In genomic region chr6:45647341-45648138, GRCh38 we compare ENCODE assay signal across 1 cellular context.
TF ChIP-seq lines count a peak whose summit lies in the region.

No MANE protein-coding gene starts in this region.

TF ChIP-seq in SK-N-SH treated with all-trans-retinoic acid at 6 μM for 48 hours, 23 proteins besides CTCF, POLR2A, EP300 and RAD21 (continued from another document):
- no peak for TF ChIP-seq PATZ1 (CRISPR knock-in tag; IDR thresholded peaks at IDR 0.05; ENCODE audit: borderline replicate concordance)
TF ChIP-seq in SK-N-SH treated with all-trans-retinoic acid at 6 μM for 48 hours: peak in this region for 0.
